In the genomic region with DNA sequence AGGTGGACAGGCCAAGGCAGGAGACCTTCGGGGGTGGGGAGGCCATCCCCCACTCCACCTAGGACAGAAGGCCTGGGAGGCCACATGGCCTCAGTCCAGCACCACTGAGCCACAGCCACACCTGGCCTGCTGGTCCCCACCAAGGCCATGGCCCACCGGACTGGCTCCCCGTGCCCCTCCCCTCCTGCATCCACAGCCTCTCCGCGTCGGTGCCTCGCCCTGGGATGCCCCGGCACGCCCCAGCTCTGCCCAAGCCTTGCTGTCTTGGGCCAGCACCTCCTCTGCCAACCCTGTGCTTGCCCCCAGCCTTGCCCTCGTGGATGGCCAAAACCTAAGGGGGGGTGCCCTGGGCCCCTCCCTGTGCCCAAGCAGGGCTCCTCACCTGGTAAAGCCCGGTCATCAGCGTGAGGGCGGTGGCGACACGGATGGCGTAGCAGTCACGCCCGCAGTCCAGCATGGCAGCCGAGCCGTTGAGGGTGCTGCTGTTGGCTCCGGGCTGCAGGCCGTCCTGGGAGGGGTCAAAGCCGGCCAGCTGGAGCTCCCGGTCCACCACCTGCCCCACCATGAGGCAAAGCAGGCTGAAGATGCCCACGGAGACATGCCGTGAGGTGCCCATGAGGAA, we compare ENCODE assay signal across 19 cellular contexts. TPM values are rescaled to one million over a fixed set of nuclear protein-coding genes. Genes with fewer than 3 reads are reported as not detected.
"Had no signal": no experiment of that assay in that cellular context is flagged by ENCODE, and none has a peak within 500 bp of the region (broad histone marks: within the 10 kb centered on the region; RNA-seq: fewer than 3 reads in every experiment).

No MANE protein-coding gene starts in this region.

- H2AFZ ChIP-seq: neural progenitor cell had no signal

- H3K9ac ChIP-seq: neural progenitor cell had no signal

- H3K27ac ChIP-seq: neural progenitor cell, tibial artery, uterus had no signal

- DNase-seq: effector memory CD4-positive, alpha-beta T cell; left cardiac atrium; mammary epithelial cell; occipital lobe; stimulated activated CD4-positive, alpha-beta T cell treated with anti-CD3 and anti-CD28 coated beads, Interleukin-4, amount 100 ng/mL, for 24 hours; tibial artery; uterus had no signal

- H3K9me3 Mint-ChIP-seq: natural killer cell treated with Interleukin-12 subunit alpha and Interleukin-12 subunit beta and Interleukin-15 and Interleukin-18, amount 100 ng/mL, for 72 hours; neural progenitor cell; stimulated activated memory B cell treated with anti-CD40 and anti-IgM and Interleukin-4, amounts not matched to agents 10 μg/mL and 1 μg/mL and 100 μg/mL, for 72 hours; stimulated activated naive CD8-positive, alpha-beta T cell treated with anti-CD3 and anti-CD28 coated beads, Interleukin-15, Interleukin-2, amounts not matched to agents 100 ng/mL and 50 ng/mL, for 24 hours had no signal

- H3K4me3 Mint-ChIP-seq: natural killer cell treated with Interleukin-12 subunit alpha and Interleukin-12 subunit beta and Interleukin-15 and Interleukin-18, amount 100 ng/mL, for 72 hours; neural progenitor cell; stimulated activated memory B cell treated with anti-CD40 and anti-IgM and Interleukin-4, amounts not matched to agents 10 μg/mL and 1 μg/mL and 100 μg/mL, for 72 hours; stimulated activated naive CD8-positive, alpha-beta T cell treated with anti-CD3 and anti-CD28 coated beads, Interleukin-15, Interleukin-2, amounts not matched to agents 100 ng/mL and 50 ng/mL, for 24 hours had no signal

- H3K36me3 ChIP-seq: neural progenitor cell, pancreas, uterus had no signal

- H3K9me3 ChIP-seq: pancreas, right lobe of liver, tibial artery, upper lobe of left lung, uterus had no signal

- ATAC-seq: esophagus mucosa; left cardiac atrium; natural killer cell treated with Interleukin-12 subunit alpha and Interleukin-12 subunit beta and Interleukin-15 and Interleukin-18, amount 100 ng/mL, for 72 hours; pancreas; right lobe of liver; stimulated activated memory B cell treated with anti-CD40 and anti-IgM and Interleukin-4, amounts not matched to agents 10 μg/mL and 1 μg/mL and 100 μg/mL, for 72 hours had no signal

- H3K4me2 ChIP-seq: neural progenitor cell had no signal

- H3K4me3 ChIP-seq: neural progenitor cell, pancreas, tibial artery, upper lobe of left lung, uterus had no signal

- FAIRE-seq: endometrium, frontal cortex, keratinocyte, pancreas had no signal

- H3K27me3 Mint-ChIP-seq: natural killer cell treated with Interleukin-12 subunit alpha and Interleukin-12 subunit beta and Interleukin-15 and Interleukin-18, amount 100 ng/mL, for 72 hours; progenitor cell of endocrine pancreas; stimulated activated naive CD8-positive, alpha-beta T cell treated with anti-CD3 and anti-CD28 coated beads, Interleukin-15, Interleukin-2, amounts not matched to agents 100 ng/mL and 50 ng/mL, for 24 hours had no signal

- H3K27me3 ChIP-seq: pancreas, right lobe of liver, upper lobe of left lung, uterus had no signal

- H3K36me3 Mint-ChIP-seq: natural killer cell treated with Interleukin-12 subunit alpha and Interleukin-12 subunit beta and Interleukin-15 and Interleukin-18, amount 100 ng/mL, for 72 hours; neural progenitor cell had no signal

- H3K27ac Mint-ChIP-seq: natural killer cell treated with Interleukin-12 subunit alpha and Interleukin-12 subunit beta and Interleukin-15 and Interleukin-18, amount 100 ng/mL, for 72 hours; neural progenitor cell; progenitor cell of endocrine pancreas; stimulated activated memory B cell treated with anti-CD40 and anti-IgM and Interleukin-4, amounts not matched to agents 10 μg/mL and 1 μg/mL and 100 μg/mL, for 72 hours; stimulated activated naive CD8-positive, alpha-beta T cell treated with anti-CD3 and anti-CD28 coated beads, Interleukin-15, Interleukin-2, amounts not matched to agents 100 ng/mL and 50 ng/mL, for 24 hours had no signal

RNA-seq across cellular contexts. Expression of gene SLC26A1, which starts 2.3 kb away (rescaled TPM):
- total RNA-seq: esophagus mucosa, mammary epithelial cell had no signal
- polyA plus RNA-seq: keratinocyte, mammary epithelial cell had no signal
